ENCODE assay signal across 2 cellular contexts in the genomic region with DNA sequence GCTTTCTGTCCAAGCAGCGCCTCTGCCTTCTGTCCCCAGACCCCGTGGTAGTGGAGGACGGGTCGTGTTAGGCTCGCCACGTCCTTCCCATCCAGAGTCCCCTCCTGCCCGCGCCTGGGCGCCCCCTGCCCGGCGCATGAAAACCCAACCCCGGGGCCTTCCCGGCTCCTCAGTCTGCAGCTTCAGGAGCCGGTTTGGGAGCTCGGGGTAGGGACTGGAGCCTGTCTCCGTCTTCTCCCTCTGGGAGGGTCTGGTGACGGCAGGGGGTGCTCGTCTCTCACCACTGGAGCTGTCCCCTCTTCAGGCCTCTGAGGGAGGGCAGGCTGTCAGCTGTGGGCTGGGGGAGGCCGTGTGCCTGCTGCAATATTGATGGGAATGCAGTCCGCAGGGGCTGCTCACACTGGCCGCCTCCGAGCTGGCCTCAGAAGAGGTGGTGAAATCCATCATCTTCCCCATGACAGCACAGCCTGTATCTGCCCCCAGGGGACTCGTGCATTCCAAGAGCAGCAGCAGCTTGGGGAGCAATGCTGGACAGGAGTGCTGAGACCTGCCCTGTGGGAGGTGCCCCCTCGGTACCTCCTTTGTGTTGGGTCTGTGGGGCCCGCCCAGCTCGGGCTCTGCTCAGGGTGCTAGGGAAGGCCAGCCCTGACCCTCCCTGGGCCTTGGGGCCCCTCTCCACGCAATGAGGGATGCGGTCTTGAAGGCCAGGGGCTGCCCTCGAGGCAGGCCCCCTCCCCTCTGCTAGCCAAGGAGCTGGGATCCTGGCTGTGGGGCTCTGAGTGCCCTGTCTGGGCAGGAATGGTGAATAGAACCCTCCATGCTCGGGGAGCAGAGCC.
TF ChIP-seq lines count a peak whose summit lies in the region.

No MANE protein-coding gene starts in this region.

TF ChIP-seq in Ishikawa, 13 proteins besides CTCF, POLR2A, EP300 and RAD21:
- TF ChIP-seq NFIC (IDR thresholded peaks at IDR 0.05) (peak; percentile 5; the same call in 1 of the 2 replicates), CREB1 (IDR thresholded peaks at IDR 0.05; ENCODE audit: low read depth) (no peak), FOXM1 (IDR thresholded peaks at IDR 0.05; ENCODE audit: borderline replicate concordance, low read depth) (no peak)

TF ChIP-seq in H1, 55 proteins besides CTCF, POLR2A, EP300 and RAD21:
- TF ChIP-seq JUN (IDR thresholded peaks at IDR 0.05; ENCODE audit: low read depth, low read length) (no peak), SIRT6 (IDR thresholded peaks at IDR 0.05; ENCODE audit: low read length) (no peak), GABPA (IDR thresholded peaks at IDR 0.05; ENCODE audit: borderline replicate concordance, insufficient read depth, low read length) (0 out of 2 replicates have a peak, but pooled peaks have one; percentile 10), MAX (IDR thresholded peaks at IDR 0.05) (no peak), EZH2 (IDR thresholded peaks at IDR 0.05; ENCODE audit: low read depth, low read length, severe bottlenecking) (no peak), CHD1 (IDR thresholded peaks at IDR 0.05; ENCODE audit: low read depth, low read length) (no peak)
